Comparison of ENCODE assay signal across 7 cellular contexts in genomic region chr2:127884841-127885301, GRCh38. TPM values are rescaled to one million over a fixed set of nuclear protein-coding genes. Genes with fewer than 3 reads are reported as not detected.
DNase-seq lines count a peak whose midpoint lies in the region; ATAC-seq, FAIRE-seq and TF ChIP-seq lines count a peak whose summit lies in the region.
"Not testable (repeated sequence)": the region's sequence is repeated elsewhere in the genome, so short reads cannot be mapped to it uniquely, and the experiment has no call there.

No MANE protein-coding gene starts in this region.

- peak overlapping the region; percentile 92 for H3K27ac Mint-ChIP-seq in activated CD4-positive, alpha-beta T cell treated with anti-CD3 and anti-CD28 coated beads, Interleukin-2, amount 10 ng/mL, durations not matched to agents 7 days and 5 days
- H3K27ac Mint-ChIP-seq in glutamatergic neuron (ENCODE audit: unreplicated experiment): peak overlapping the region; percentile 62

- H3K9me3 Mint-ChIP-seq in activated CD4-positive, alpha-beta T cell treated with anti-CD3 and anti-CD28 coated beads, Interleukin-2, amount 10 ng/mL, durations not matched to agents 7 days and 5 days; glutamatergic neuron (ENCODE audit: unreplicated experiment): not testable (repeated sequence)

- H3K4me1 ChIP-seq in mononuclear cell (ENCODE audit: insufficient read depth, low read length) (peaks cover 19% of the 10 kb centered on the region), gastrocnemius medialis (peaks cover 35 to 43% of the 10 kb centered on the region in 2 donors)

- FAIRE-seq in bronchial epithelial cell (lab: Jason Lieb, UNC): not testable (repeated sequence)

- CTCF ChIA-PET in activated CD4-positive, alpha-beta T cell treated with anti-CD3 and anti-CD28 coated beads, Interleukin-2, amount 10 ng/mL, durations not matched to agents 7 days and 5 days (lab: Charles Lee): interaction anchor here (1.5 kb wide), 1 partner anchor 9 kb away, joined by 8 read pairs; no protein-coding TSS in a partner anchor

- not testable (repeated sequence) for ATAC-seq in gastrocnemius medialis

- H3K4me3 Mint-ChIP-seq in activated CD4-positive, alpha-beta T cell treated with anti-CD3 and anti-CD28 coated beads, Interleukin-2, amount 10 ng/mL, durations not matched to agents 7 days and 5 days: peak overlapping the region; percentile 91
- peak overlapping the region; percentile 95 for H3K4me3 Mint-ChIP-seq in glutamatergic neuron (ENCODE audit: unreplicated experiment)

- POLR2A ChIA-PET in activated CD4-positive, alpha-beta T cell treated with anti-CD3 and anti-CD28 coated beads, Interleukin-2, amount 10 ng/mL, durations not matched to agents 7 days and 5 days (lab: Charles Lee): not testable (repeated sequence)

- H3K27ac ChIP-seq in gastrocnemius medialis: peak overlapping the region; percentile 89 to 96 (median 92)

- not testable (repeated sequence) for H3K9me3 ChIP-seq in mononuclear cell (ENCODE audit: low read depth, low read length); gastrocnemius medialis

- peaks cover 39% of the 10 kb centered on the region for H3K4me1 Mint-ChIP-seq in activated CD4-positive, alpha-beta T cell treated with anti-CD3 and anti-CD28 coated beads, Interleukin-2, amount 10 ng/mL, durations not matched to agents 7 days and 5 days
- H3K4me1 Mint-ChIP-seq in glutamatergic neuron (ENCODE audit: low read depth, unreplicated experiment): peaks cover 11% of the 10 kb centered on the region

- in situ Hi-C loops in gastrocnemius medialis (cut with MboI; ENCODE audit: low sequenced_read_pairs in 4 of 4): loop anchor here in 3 of 4 donors (10.0 kb wide), 3 partner anchors 140 to 210 kb away; partner anchors contain the start of genes SAP130 (in 2 of the 3) and UGGT1 (in 2 of the 3)

- not testable (repeated sequence) for TF ChIP-seq CTCF in GM12864 (IDR thresholded peaks at IDR 0.05; ENCODE audit: low read depth, low read length, missing control alignments); bronchial epithelial cell (IDR thresholded peaks at IDR 0.05; ENCODE audit: insufficient read depth, low read length, severe bottlenecking); glutamatergic neuron (IDR thresholded peaks at IDR 0.05; ENCODE audit: partially characterized antibody, unreplicated experiment); gastrocnemius medialis (IDR thresholded peaks at IDR 0.05 in 4 of 5, conservative IDR thresholded peaks at IDR 0.05 in 1 of 5)

- H3K36me3 ChIP-seq in bronchial epithelial cell (ENCODE audit: control insufficient read depth, insufficient read depth, low read length): not testable (repeated sequence)
- H3K36me3 ChIP-seq in gastrocnemius medialis: peaks cover 0 to 21% of the 10 kb centered on the region in 2 donors

- intact Hi-C loops in gastrocnemius medialis (cut with DNase I; ENCODE audit: low total_unique reads): loop anchor here (5.0 to 10.0 kb wide), 2 partner anchors 207 to 430 kb away; partner anchors contain the start of genes HS6ST1 and UGGT1

- DNase-seq in GM12864 (ENCODE audit: low read depth); activated CD4-positive, alpha-beta T cell treated with anti-CD3 and anti-CD28 coated beads, Interleukin-2, amount 10 ng/mL, durations not matched to agents 7 days and 5 days; glutamatergic neuron; gastrocnemius medialis: not testable (repeated sequence)
- DNase-seq in NCI-H146 (lab: John Stamatoyannopoulos, UW) (peak; percentile 21), bronchial epithelial cell (ENCODE audit: low read depth) (peak; percentile 7)

- not testable (repeated sequence) for H3K27me3 Mint-ChIP-seq in activated CD4-positive, alpha-beta T cell treated with anti-CD3 and anti-CD28 coated beads, Interleukin-2, amount 10 ng/mL, durations not matched to agents 7 days and 5 days; glutamatergic neuron (ENCODE audit: unreplicated experiment)

- H3K27me3 ChIP-seq in bronchial epithelial cell (ENCODE audit: control insufficient read depth, insufficient read depth, low read length); mononuclear cell (ENCODE audit: insufficient read depth, low read length); gastrocnemius medialis: not testable (repeated sequence)

- H3K4me3 ChIP-seq in GM12864 (ENCODE audit: low read depth, low read length): peak overlapping the region; percentile 66
- H3K4me3 ChIP-seq in bronchial epithelial cell (ENCODE audit: low read depth, low read length): peak overlapping the region; percentile 58
- peak overlapping the region; percentile 12 for H3K4me3 ChIP-seq in mononuclear cell (ENCODE audit: low read length)
- peak overlapping the region; percentile 57 to 86 (median 68) for H3K4me3 ChIP-seq in gastrocnemius medialis

- H3K36me3 Mint-ChIP-seq in activated CD4-positive, alpha-beta T cell treated with anti-CD3 and anti-CD28 coated beads, Interleukin-2, amount 10 ng/mL, durations not matched to agents 7 days and 5 days (ENCODE audit: low read depth): peaks cover 23% of the 10 kb centered on the region
- H3K36me3 Mint-ChIP-seq in glutamatergic neuron (ENCODE audit: unreplicated experiment): not testable (repeated sequence)

- not testable (repeated sequence) for TF ChIP-seq POLR2A in gastrocnemius medialis (IDR thresholded peaks at IDR 0.05)

RNA-seq across cellular contexts. Expression of gene AMMECR1L, which starts 0.9 kb away (rescaled TPM):
- 10 to 100 TPM; 15.0 to 15.4 TPM for total RNA-seq in activated CD4-positive, alpha-beta T cell treated with anti-CD3 and anti-CD28 coated beads, Interleukin-2, amount 10 ng/mL, durations not matched to agents 7 days and 5 days
- total RNA-seq in bronchial epithelial cell (31.6 and 32.5 TPM in 2 replicates), glutamatergic neuron (ENCODE audit: unreplicated experiment) (25.2 TPM), mononuclear cell (7.0 TPM), gastrocnemius medialis (10 to 100 TPM in 1 of 4 donors, 1 to 10 TPM in 3; 7.6 to 10.4 (median 9.0) TPM)

RNA-seq across cellular contexts. Expression of gene POLR2D, which starts 26.9 kb away (rescaled TPM):
- 10 to 100 TPM; 46.3 to 52.3 TPM for total RNA-seq in activated CD4-positive, alpha-beta T cell treated with anti-CD3 and anti-CD28 coated beads, Interleukin-2, amount 10 ng/mL, durations not matched to agents 7 days and 5 days
- 22.5 and 24.2 TPM in 2 replicates for total RNA-seq in bronchial epithelial cell
- 30.1 TPM for total RNA-seq in glutamatergic neuron (ENCODE audit: unreplicated experiment)
- 17.0 TPM for total RNA-seq in mononuclear cell
- total RNA-seq in gastrocnemius medialis: 10 to 100 TPM; 19.1 to 26.5 (median 21.0) TPM

Comparison
In these comparisons a context has a peak if more than half of its experiments do, and no peak if none do; other contexts are left out.
1. H3K4me3 ChIP-seq: peak in every context shown above with its lines; median percentile 68 in gastrocnemius medialis; 66 in GM12864; 58 in bronchial epithelial cell; 12 in mononuclear cell.